ENCODE assay signal across 18 cellular contexts in genomic region chr4:39850727-39851126, GRCh38.
"Had no signal": no experiment of that assay in that cellular context is flagged by ENCODE, and none has a peak within 500 bp of the region (broad histone marks: within the 10 kb centered on the region; RNA-seq: fewer than 3 reads in every experiment).

No MANE protein-coding gene starts in this region.

- H3K27me3 ChIP-seq: MG63 had no signal

- DNase-seq: Karpas-422, KG1, MG63, NCI-H1092, NCI-H1436, NCI-H187, NCI-H2029, NCI-H2081 treated with DMSO at 0.1 percent for 48 hours, NCI-H2171, NCI-H226, NCI-H446, NCI-H510A, NCI-H524 treated with DMSO at 0.1 percent for 48 hours, NCI-H69, NCI-H774, SHP77 had no signal

- H3K4me3 ChIP-seq: MG63 had no signal

- ATAC-seq: Panc1, SK-N-SH treated with all-trans-retinoic acid at 6 μM for 48 hours had no signal
